In genomic region chr4:13484045-13484748, GRCh38 we compare ENCODE assay signal across 1 cellular context.
TF ChIP-seq lines count a peak whose summit lies in the region.

Gene RAB28, minus strand, starts transcription at chr4:13484340.

TF ChIP-seq in HepG2, 621 proteins besides CTCF, POLR2A, EP300 and RAD21 (continued from another document and continues in another):
- 0 out of 3 replicates have a peak, but pooled peaks have one; percentile 14 for TF ChIP-seq MXI1 (IDR thresholded peaks at IDR 0.05; ENCODE audit: borderline replicate concordance, low read depth, low read length)
- TF ChIP-seq ZNF883 (CRISPR knock-in tag; IDR thresholded peaks at IDR 0.05; ENCODE audit: not compliant biosample characterization), result no peak
- no peak for TF ChIP-seq ZFP36 (IDR thresholded peaks at IDR 0.05; ENCODE audit: borderline replicate concordance, low read depth, low read length, partially characterized antibody)
- TF ChIP-seq PRDM15 (CRISPR knock-in tag; IDR thresholded peaks at IDR 0.05), result no peak
- TF ChIP-seq RBFOX2 (IDR thresholded peaks at IDR 0.05; ENCODE audit: low read depth, low read length), result peak; percentile 66
- no peak for TF ChIP-seq MTA3 (CRISPR knock-in tag; IDR thresholded peaks at IDR 0.05)
- TF ChIP-seq ZBTB20 (CRISPR knock-in tag; IDR thresholded peaks at IDR 0.05; ENCODE audit: borderline replicate concordance, low read depth), result 0 out of 2 replicates have a peak, but pooled peaks have one; percentile 21
- 0 out of 2 replicates have a peak, but pooled peaks have one; percentile 28 for TF ChIP-seq ZBTB3 (CRISPR knock-in tag; IDR thresholded peaks at IDR 0.05; ENCODE audit: borderline replicate concordance, low read depth)
- no peak for TF ChIP-seq TRIM24 (CRISPR knock-in tag; IDR thresholded peaks at IDR 0.05)
- no peak for TF ChIP-seq SKI (IDR thresholded peaks at IDR 0.05; ENCODE audit: partially characterized antibody)
- no peak for TF ChIP-seq RELA (CRISPR knock-in tag; IDR thresholded peaks at IDR 0.05)
- peak; percentile 45; the same call in 1 of the 2 replicates for TF ChIP-seq POLR2G (IDR thresholded peaks at IDR 0.05; ENCODE audit: low read depth, low read length)
- TF ChIP-seq HMGA1 (CRISPR knock-in tag; conservative IDR thresholded peaks at IDR 0.05), result no peak
- TF ChIP-seq SSRP1 (CRISPR knock-in tag; IDR thresholded peaks at IDR 0.05), result no peak
- TF ChIP-seq, protein P1, sequence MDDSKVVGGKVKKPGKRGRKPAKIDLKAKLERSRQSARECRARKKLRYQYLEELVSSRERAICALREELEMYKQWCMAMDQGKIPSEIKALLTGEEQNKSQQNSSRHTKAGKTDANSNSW (CRISPR knock-in tag; IDR thresholded peaks at IDR 0.05; ENCODE audit: borderline replicate concordance), result no peak; the same call in 1 of the 2 replicates
- 0 out of 2 replicates have a peak, but pooled peaks have one; percentile 22 for TF ChIP-seq NCOA2 (CRISPR knock-in tag; IDR thresholded peaks at IDR 0.05)
- TF ChIP-seq, protein P2, sequence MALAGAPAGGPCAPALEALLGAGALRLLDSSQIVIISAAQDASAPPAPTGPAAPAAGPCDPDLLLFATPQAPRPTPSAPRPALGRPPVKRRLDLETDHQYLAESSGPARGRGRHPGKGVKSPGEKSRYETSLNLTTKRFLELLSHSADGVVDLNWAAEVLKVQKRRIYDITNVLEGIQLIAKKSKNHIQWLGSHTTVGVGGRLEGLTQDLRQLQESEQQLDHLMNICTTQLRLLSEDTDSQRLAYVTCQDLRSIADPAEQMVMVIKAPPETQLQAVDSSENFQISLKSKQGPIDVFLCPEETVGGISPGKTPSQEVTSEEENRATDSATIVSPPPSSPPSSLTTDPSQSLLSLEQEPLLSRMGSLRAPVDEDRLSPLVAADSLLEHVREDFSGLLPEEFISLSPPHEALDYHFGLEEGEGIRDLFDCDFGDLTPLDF (CRISPR knock-in tag; IDR thresholded peaks at IDR 0.05), result peak; percentile 48; the same call in 1 of the 2 replicates
- TF ChIP-seq ATF7 (IDR thresholded peaks at IDR 0.05), result peak; percentile 69
- TF ChIP-seq ATF7 (CRISPR knock-in tag; IDR thresholded peaks at IDR 0.05), result no peak
- no peak for TF ChIP-seq ZNF589 (CRISPR knock-in tag; conservative IDR thresholded peaks at IDR 0.05)
- TF ChIP-seq THAP11 (CRISPR knock-in tag; IDR thresholded peaks at IDR 0.05), result peak; percentile 71
- no peak for TF ChIP-seq SNAI1 (CRISPR knock-in tag; IDR thresholded peaks at IDR 0.05; ENCODE audit: borderline replicate concordance)
- TF ChIP-seq, protein P3, sequence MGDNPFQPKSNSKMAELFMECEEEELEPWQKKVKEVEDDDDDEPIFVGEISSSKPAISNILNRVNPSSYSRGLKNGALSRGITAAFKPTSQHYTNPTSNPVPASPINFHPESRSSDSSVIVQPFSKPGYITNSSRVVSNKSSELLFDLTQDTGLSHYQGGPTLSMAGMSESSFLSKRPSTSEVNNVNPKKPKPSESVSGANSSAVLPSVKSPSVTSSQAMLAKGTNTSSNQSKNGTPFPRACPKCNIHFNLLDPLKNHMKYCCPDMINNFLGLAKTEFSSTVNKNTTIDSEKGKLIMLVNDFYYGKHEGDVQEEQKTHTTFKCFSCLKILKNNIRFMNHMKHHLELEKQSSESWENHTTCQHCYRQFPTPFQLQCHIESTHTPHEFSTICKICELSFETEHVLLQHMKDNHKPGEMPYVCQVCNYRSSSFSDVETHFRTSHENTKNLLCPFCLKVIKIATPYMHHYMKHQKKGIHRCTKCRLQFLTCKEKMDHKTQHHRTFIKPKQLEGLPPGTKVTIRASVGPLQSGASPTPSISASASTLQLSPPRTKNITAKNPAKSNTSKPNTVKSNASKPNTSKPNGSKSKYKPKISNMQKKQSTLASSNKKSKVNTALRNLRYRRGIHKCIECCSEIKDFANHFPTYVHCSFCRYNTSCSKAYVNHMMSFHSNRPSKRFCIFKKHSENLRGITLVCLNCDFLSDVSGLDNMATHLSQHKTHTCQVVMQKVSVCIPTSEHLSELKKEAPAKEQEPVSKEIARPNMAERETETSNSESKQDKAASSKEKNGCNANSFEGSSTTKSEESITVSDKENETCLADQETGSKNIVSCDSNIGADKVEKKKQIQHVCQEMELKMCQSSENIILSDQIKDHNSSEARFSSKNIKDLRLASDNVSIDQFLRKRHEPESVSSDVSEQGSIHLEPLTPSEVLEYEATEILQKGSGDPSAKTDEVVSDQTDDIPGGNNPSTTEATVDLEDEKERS (CRISPR knock-in tag; IDR thresholded peaks at IDR 0.05), result 0 out of 2 replicates have a peak, but pooled peaks have one; percentile 29
- TF ChIP-seq CHD4 (IDR thresholded peaks at IDR 0.05; ENCODE audit: borderline replicate concordance, low read length), result no peak
- no peak for TF ChIP-seq ZNF546 (CRISPR knock-in tag; conservative IDR thresholded peaks at IDR 0.05)
- no peak for TF ChIP-seq NR3C1 (CRISPR knock-in tag; IDR thresholded peaks at IDR 0.05)
- peak; percentile 72; the same call in 1 of the 2 replicates for TF ChIP-seq HDAC1 (CRISPR knock-in tag; IDR thresholded peaks at IDR 0.05)
- TF ChIP-seq YEATS4 (CRISPR knock-in tag; IDR thresholded peaks at IDR 0.05; ENCODE audit: borderline replicate concordance), result peak; percentile 66; the same call in 1 of the 2 replicates
- TF ChIP-seq ZNF451 (CRISPR knock-in tag; IDR thresholded peaks at IDR 0.05), result no peak
- no peak for TF ChIP-seq MTERF4 (CRISPR knock-in tag; IDR thresholded peaks at IDR 0.05)
- TF ChIP-seq, protein P4, sequence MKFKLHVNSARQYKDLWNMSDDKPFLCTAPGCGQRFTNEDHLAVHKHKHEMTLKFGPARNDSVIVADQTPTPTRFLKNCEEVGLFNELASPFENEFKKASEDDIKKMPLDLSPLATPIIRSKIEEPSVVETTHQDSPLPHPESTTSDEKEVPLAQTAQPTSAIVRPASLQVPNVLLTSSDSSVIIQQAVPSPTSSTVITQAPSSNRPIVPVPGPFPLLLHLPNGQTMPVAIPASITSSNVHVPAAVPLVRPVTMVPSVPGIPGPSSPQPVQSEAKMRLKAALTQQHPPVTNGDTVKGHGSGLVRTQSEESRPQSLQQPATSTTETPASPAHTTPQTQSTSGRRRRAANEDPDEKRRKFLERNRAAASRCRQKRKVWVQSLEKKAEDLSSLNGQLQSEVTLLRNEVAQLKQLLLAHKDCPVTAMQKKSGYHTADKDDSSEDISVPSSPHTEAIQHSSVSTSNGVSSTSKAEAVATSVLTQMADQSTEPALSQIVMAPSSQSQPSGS (CRISPR knock-in tag; IDR thresholded peaks at IDR 0.05), result no peak
- TF ChIP-seq MTA1 (CRISPR knock-in tag; IDR thresholded peaks at IDR 0.05; ENCODE audit: borderline replicate concordance), result peak; percentile 18; the same call in 1 of the 2 replicates
- TF ChIP-seq AHDC1 (CRISPR knock-in tag; IDR thresholded peaks at IDR 0.05; ENCODE audit: borderline replicate concordance), result no peak
- TF ChIP-seq, protein P5, sequence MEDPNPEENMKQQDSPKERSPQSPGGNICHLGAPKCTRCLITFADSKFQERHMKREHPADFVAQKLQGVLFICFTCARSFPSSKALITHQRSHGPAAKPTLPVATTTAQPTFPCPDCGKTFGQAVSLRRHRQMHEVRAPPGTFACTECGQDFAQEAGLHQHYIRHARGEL (CRISPR knock-in tag; IDR thresholded peaks at IDR 0.05), result no peak
- TF ChIP-seq XRCC5 (optimal IDR thresholded peaks at IDR 0.05; ENCODE audit: low read length), result peak; percentile 34
- no peak for TF ChIP-seq SRSF9 (IDR thresholded peaks at IDR 0.05; ENCODE audit: borderline replicate concordance, insufficient read depth, low read depth, low read length, poor library complexity, severe bottlenecking)
- no peak for TF ChIP-seq ZNF263 (CRISPR knock-in tag; IDR thresholded peaks at IDR 0.05)
- TF ChIP-seq TEAD3 (CRISPR knock-in tag; optimal IDR thresholded peaks at IDR 0.05; ENCODE audit: borderline replicate concordance), result no peak
- TF ChIP-seq ZFY (CRISPR knock-in tag; IDR thresholded peaks at IDR 0.05), result peak; percentile 44
- TF ChIP-seq SAP130 (CRISPR knock-in tag; IDR thresholded peaks at IDR 0.05; ENCODE audit: low read depth), result peak; percentile 80
- TF ChIP-seq FUBP1 (CRISPR knock-in tag; IDR thresholded peaks at IDR 0.05; ENCODE audit: borderline replicate concordance), result no peak
